26 cellular contexts compared by ENCODE assay signal in the genomic region with DNA sequence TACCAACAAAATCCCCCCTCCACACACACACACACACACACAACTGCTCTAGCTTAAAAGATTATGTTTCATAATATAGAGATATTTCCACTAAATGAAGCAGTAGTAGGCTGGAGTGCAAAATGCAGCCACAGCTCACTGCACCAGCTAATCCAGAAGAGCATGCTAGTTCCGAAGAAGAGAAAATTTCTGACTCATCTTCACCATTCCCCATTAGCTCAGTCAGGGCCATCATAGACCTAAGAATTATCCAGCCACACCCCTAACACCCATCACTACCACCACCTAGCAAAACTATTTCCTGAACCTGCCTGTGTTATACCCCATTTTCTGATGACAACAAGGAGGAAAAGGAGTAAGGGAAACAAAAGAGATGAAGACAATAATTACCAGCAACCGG.
"Had no signal": no experiment of that assay in that cellular context is flagged by ENCODE, and none has a peak within 500 bp of the region (broad histone marks: within the 10 kb centered on the region; RNA-seq: fewer than 3 reads in every experiment).

No MANE protein-coding gene starts in this region.

- H3K27me3 Mint-ChIP-seq: dendritic cell treated with granulocyte-macrophage colony-stimulating factor and Interleukin-4, amounts not matched to agents 40 ng/mL and 50 ng/mL, for 4 days; stimulated activated memory B cell treated with anti-CD40 and anti-IgM and Interleukin-4, amounts not matched to agents 10 μg/mL and 1 μg/mL and 100 μg/mL, for 72 hours; stimulated activated naive CD8-positive, alpha-beta T cell treated with anti-CD3 and anti-CD28 coated beads, Interleukin-15, Interleukin-2, amounts not matched to agents 100 ng/mL and 50 ng/mL, for 24 hours had no signal

- DNase-seq: colonic mucosa; effector CD8-positive, alpha-beta T cell; endodermal cell; gastrocnemius medialis; heart left ventricle; kidney; left cardiac atrium; left lung; mesenchymal stem cell; mucosa of descending colon; naive thymus-derived CD8-positive, alpha-beta T cell; nephron progenitor cell; nucleus accumbens; right cardiac atrium; sigmoid colon; stimulated activated CD4-positive, alpha-beta T cell treated with anti-CD3 and anti-CD28 coated beads, Interleukin-4, amount 100 ng/mL, for 4 hours; upper lobe of right lung; uterus had no signal

- H3K36me3 Mint-ChIP-seq: naive thymus-derived CD8-positive, alpha-beta T cell; stimulated activated memory B cell treated with anti-CD40 and anti-IgM and Interleukin-4, amounts not matched to agents 10 μg/mL and 1 μg/mL and 100 μg/mL, for 72 hours had no signal

- ATAC-seq: gastrocnemius medialis; heart left ventricle; left cardiac atrium; left lung; mucosa of descending colon; naive thymus-derived CD8-positive, alpha-beta T cell; right cardiac atrium; stimulated activated memory B cell treated with anti-CD40 and anti-IgM and Interleukin-4, amounts not matched to agents 10 μg/mL and 1 μg/mL and 100 μg/mL, for 72 hours; upper lobe of right lung had no signal

- H3K4me3 Mint-ChIP-seq: dendritic cell treated with granulocyte-macrophage colony-stimulating factor and Interleukin-4, amounts not matched to agents 40 ng/mL and 50 ng/mL, for 4 days; endodermal cell; mesothelial cell of epicardium; naive thymus-derived CD8-positive, alpha-beta T cell; nephron progenitor cell; stimulated activated memory B cell treated with anti-CD40 and anti-IgM and Interleukin-4, amounts not matched to agents 10 μg/mL and 1 μg/mL and 100 μg/mL, for 72 hours; stimulated activated naive CD8-positive, alpha-beta T cell treated with anti-CD3 and anti-CD28 coated beads, Interleukin-15, Interleukin-2, amounts not matched to agents 100 ng/mL and 50 ng/mL, for 24 hours had no signal

- H3K27me3 ChIP-seq: colonic mucosa, gastrocnemius medialis, heart left ventricle, hepatocyte, left lung, sigmoid colon, tibial nerve, upper lobe of right lung, uterus had no signal

- H3K27ac Mint-ChIP-seq: dendritic cell treated with granulocyte-macrophage colony-stimulating factor and Interleukin-4, amounts not matched to agents 40 ng/mL and 50 ng/mL, for 4 days; endodermal cell; mesothelial cell of epicardium; naive thymus-derived CD8-positive, alpha-beta T cell; nephron progenitor cell; stimulated activated memory B cell treated with anti-CD40 and anti-IgM and Interleukin-4, amounts not matched to agents 10 μg/mL and 1 μg/mL and 100 μg/mL, for 72 hours; stimulated activated naive CD8-positive, alpha-beta T cell treated with anti-CD3 and anti-CD28 coated beads, Interleukin-15, Interleukin-2, amounts not matched to agents 100 ng/mL and 50 ng/mL, for 24 hours had no signal

- H3K4me1 ChIP-seq: colonic mucosa, gastrocnemius medialis, heart left ventricle, left lung, prostate gland, sigmoid colon, tibial nerve, upper lobe of right lung, uterus had no signal

- H3K4me1 Mint-ChIP-seq: endodermal cell; nephron progenitor cell; stimulated activated memory B cell treated with anti-CD40 and anti-IgM and Interleukin-4, amounts not matched to agents 10 μg/mL and 1 μg/mL and 100 μg/mL, for 72 hours had no signal

- H3K27ac ChIP-seq: colonic mucosa, gastrocnemius medialis, heart left ventricle, hepatocyte, left lung, prostate gland, sigmoid colon, thoracic aorta, tibial nerve, upper lobe of right lung, uterus had no signal

- H3K9me3 Mint-ChIP-seq: dendritic cell treated with granulocyte-macrophage colony-stimulating factor and Interleukin-4, amounts not matched to agents 40 ng/mL and 50 ng/mL, for 4 days; endodermal cell; nephron progenitor cell; stimulated activated memory B cell treated with anti-CD40 and anti-IgM and Interleukin-4, amounts not matched to agents 10 μg/mL and 1 μg/mL and 100 μg/mL, for 72 hours; stimulated activated naive CD8-positive, alpha-beta T cell treated with anti-CD3 and anti-CD28 coated beads, Interleukin-15, Interleukin-2, amounts not matched to agents 100 ng/mL and 50 ng/mL, for 24 hours had no signal
